8 cellular contexts compared by ENCODE assay signal in genomic region chr5:35618297-35618636, GRCh38. TPM values are rescaled to one million over a fixed set of nuclear protein-coding genes. Genes with fewer than 3 reads are reported as not detected.
DNase-seq lines count a peak whose midpoint lies in the region; TF ChIP-seq lines count a peak whose summit lies in the region.

No MANE protein-coding gene starts in this region.

- peaks cover 79% of the 10 kb centered on the region for H3K27me3 ChIP-seq in WERI-Rb-1 (ENCODE audit: insufficient read depth, low read depth, severe bottlenecking)
- no peaks in the 10 kb centered on the region for H3K27me3 ChIP-seq in left ventricle myocardium inferior (ENCODE audit: low read depth)

- TF ChIP-seq CTCF in WERI-Rb-1 (IDR thresholded peaks at IDR 0.05; ENCODE audit: low read depth, low read length) (no peak), left ventricle myocardium inferior (IDR thresholded peaks at IDR 0.05; ENCODE audit: borderline replicate concordance) (no peak), retinal pigment epithelial cell (conservative IDR thresholded peaks at IDR 0.05; ENCODE audit: low read depth, low read length) (no peak)

- peak; percentile 28 for DNase-seq in GM03348 (ENCODE audit: low spot score)
- DNase-seq in WERI-Rb-1, result no peak
- DNase-seq in left ventricle myocardium inferior, result no peak
- no peak for DNase-seq in retinal pigment epithelial cell (ENCODE audit: low read depth)
- DNase-seq in stimulated activated CD4-positive, alpha-beta T cell treated with anti-CD3 and anti-CD28 coated beads, Interleukin-4, amount 100 ng/mL, for 1 hour, result no peak
- no peak for DNase-seq in DMS 273 (lab: John Stamatoyannopoulos, UW; ENCODE audit: unreplicated experiment)
- no peak for DNase-seq in NCI-H146 treated with DMSO at 0.1 percent for 48 hours (lab: John Stamatoyannopoulos, UW; ENCODE audit: unreplicated experiment)
- DNase-seq in central memory CD4-positive, alpha-beta T cell, result no peak

- H3K36me3 ChIP-seq in WERI-Rb-1, result no peaks in the 10 kb centered on the region
- no peaks in the 10 kb centered on the region for H3K36me3 ChIP-seq in left ventricle myocardium inferior

- peaks cover 3% of the 10 kb centered on the region for H3K9me3 ChIP-seq in WERI-Rb-1 (ENCODE audit: severe bottlenecking)
- peaks cover 13% of the 10 kb centered on the region for H3K9me3 ChIP-seq in left ventricle myocardium inferior (replicated peaks)

- no peak overlapping the region for H3K27ac ChIP-seq in WERI-Rb-1
- no peak overlapping the region for H3K27ac ChIP-seq in left ventricle myocardium inferior (replicated peaks)

- intact Hi-C loops in left ventricle myocardium inferior (cut with micrococcal nuclease), result no loop called here

- peaks cover 18% of the 10 kb centered on the region for H3K4me1 ChIP-seq in left ventricle myocardium inferior

- H3K4me3 ChIP-seq in WERI-Rb-1 (ENCODE audit: low read depth, low read length) (peak overlapping the region; percentile 43), left ventricle myocardium inferior (peak overlapping the region; percentile 86), retinal pigment epithelial cell (ENCODE audit: low read length) (peak overlapping the region; percentile 84)

RNA-seq across cellular contexts. Expression of gene SPEF2, which starts 0.6 kb away (rescaled TPM):
- total RNA-seq in left ventricle myocardium inferior, result 2.7 TPM
